ENCODE assay signal across 1 cellular context in the genomic region with DNA sequence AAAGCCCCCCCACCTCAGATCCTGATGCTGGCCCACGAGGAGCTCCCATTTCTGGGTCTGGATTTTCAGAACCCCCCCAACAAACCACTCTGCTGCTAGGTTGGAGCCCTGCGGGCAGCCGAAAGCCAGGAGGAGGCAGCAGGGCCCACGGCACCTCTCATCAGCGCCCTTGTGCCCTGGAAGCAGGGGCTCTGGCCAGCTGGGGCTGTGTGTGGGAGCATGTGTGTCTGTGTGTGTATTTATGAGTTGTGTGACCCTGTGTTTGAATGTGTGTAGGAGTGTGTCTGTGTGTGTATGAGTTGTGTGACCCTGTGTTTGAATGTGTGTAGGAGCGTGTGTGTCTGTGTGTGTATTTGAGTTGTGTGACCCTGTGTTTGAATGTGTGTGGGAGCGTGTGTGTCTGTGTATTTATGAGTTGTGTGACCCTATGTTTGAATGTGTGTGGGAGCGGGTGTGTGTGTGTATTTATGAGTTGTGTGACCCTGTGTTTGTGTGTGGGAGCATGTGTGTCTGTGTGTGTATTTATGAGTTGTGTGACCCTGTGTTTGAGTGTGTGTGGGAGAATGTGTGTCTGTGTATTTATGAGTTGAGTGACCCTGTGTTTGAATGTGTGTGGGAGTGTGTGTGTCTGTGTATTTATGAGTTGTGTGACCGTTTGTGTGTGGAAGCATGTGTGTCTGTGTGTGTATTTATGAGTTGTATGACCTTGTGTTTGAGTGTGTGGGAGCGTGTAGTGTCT.
TF ChIP-seq lines count a peak whose summit lies in the region.

No MANE protein-coding gene starts in this region.

TF ChIP-seq in SK-N-SH treated with all-trans-retinoic acid at 6 μM for 48 hours, 23 proteins besides CTCF, POLR2A, EP300 and RAD21 (continued from another document):
- TF ChIP-seq ZNF70 (CRISPR knock-in tag; IDR thresholded peaks at IDR 0.05) (no peak), ISL1 (CRISPR knock-in tag; IDR thresholded peaks at IDR 0.05) (no peak)
- TF ChIP-seq, protein P1, sequence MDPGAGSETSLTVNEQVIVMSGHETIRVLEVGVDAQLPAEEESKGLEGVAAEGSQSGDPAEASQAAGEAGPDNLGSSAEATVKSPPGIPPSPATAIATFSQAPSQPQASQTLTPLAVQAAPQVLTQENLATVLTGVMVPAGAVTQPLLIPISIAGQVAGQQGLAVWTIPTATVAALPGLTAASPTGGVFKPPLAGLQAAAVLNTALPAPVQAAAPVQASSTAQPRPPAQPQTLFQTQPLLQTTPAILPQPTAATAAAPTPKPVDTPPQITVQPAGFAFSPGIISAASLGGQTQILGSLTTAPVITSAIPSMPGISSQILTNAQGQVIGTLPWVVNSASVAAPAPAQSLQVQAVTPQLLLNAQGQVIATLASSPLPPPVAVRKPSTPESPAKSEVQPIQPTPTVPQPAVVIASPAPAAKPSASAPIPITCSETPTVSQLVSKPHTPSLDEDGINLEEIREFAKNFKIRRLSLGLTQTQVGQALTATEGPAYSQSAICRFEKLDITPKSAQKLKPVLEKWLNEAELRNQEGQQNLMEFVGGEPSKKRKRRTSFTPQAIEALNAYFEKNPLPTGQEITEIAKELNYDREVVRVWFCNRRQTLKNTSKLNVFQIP (CRISPR knock-in tag; IDR thresholded peaks at IDR 0.05; ENCODE audit: borderline replicate concordance, low read depth): no peak
- TF ChIP-seq, protein P2, sequence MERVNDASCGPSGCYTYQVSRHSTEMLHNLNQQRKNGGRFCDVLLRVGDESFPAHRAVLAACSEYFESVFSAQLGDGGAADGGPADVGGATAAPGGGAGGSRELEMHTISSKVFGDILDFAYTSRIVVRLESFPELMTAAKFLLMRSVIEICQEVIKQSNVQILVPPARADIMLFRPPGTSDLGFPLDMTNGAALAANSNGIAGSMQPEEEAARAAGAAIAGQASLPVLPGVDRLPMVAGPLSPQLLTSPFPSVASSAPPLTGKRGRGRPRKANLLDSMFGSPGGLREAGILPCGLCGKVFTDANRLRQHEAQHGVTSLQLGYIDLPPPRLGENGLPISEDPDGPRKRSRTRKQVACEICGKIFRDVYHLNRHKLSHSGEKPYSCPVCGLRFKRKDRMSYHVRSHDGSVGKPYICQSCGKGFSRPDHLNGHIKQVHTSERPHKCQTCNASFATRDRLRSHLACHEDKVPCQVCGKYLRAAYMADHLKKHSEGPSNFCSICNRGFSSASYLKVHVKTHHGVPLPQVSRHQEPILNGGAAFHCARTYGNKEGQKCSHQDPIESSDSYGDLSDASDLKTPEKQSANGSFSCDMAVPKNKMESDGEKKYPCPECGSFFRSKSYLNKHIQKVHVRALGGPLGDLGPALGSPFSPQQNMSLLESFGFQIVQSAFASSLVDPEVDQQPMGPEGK (CRISPR knock-in tag; IDR thresholded peaks at IDR 0.05; ENCODE audit: borderline replicate concordance): no peak
